In genomic region chr21:25191141-25191540, GRCh38 we compare ENCODE assay signal across 16 cellular contexts.
DNase-seq lines count a peak whose midpoint lies in the region; ATAC-seq, FAIRE-seq and TF ChIP-seq lines count a peak whose summit lies in the region.
"Had no signal": no experiment of that assay in that cellular context is flagged by ENCODE, and none has a peak within 500 bp of the region (broad histone marks: within the 10 kb centered on the region; RNA-seq: fewer than 3 reads in every experiment).

No MANE protein-coding gene starts in this region.

- SMC1A ChIA-PET in GM12878 (lab: Charles Lee; ENCODE audit: uncharacterized antibody, unreplicated experiment): interaction anchor here (1.8 to 3.8 kb wide), 3 partner anchors 11 to 107 kb away, joined by 7 to 21 read pairs (median 7); no protein-coding TSS in a partner anchor

- FAIRE-seq in GM12878 (lab: Jason Lieb, UNC): peak; percentile 82

- H3K4me1 ChIP-seq in GM12878 (ENCODE audit: control insufficient read depth, insufficient read depth, low read length) (peaks cover 23% of the 10 kb centered on the region; the same call in 1 of the 2 replicates), spleen (peaks cover 0 to 13% (median 0%) of the 10 kb centered on the region in 6 donors)
- H3K4me1 ChIP-seq: left lung, right lobe of liver had no signal

- H3K9me3 ChIP-seq in GM12878 (replicated peaks; ENCODE audit: control insufficient read depth, insufficient read depth, low read length): no peaks in the 10 kb centered on the region; the same call in 1 of the 3 replicates
- peaks cover 0 to 7% (median 0%) of the 10 kb centered on the region in 8 donors for H3K9me3 ChIP-seq in spleen
- H3K9me3 ChIP-seq: left lung, right lobe of liver had no signal

- no peaks in the 10 kb centered on the region for H3K4me1 Mint-ChIP-seq in Calu3 (ENCODE audit: low read depth, unreplicated experiment)
- H3K4me1 Mint-ChIP-seq: activated naive CD4-positive, alpha-beta T cell treated with anti-CD3 and anti-CD28 coated beads, Interleukin-2, amount 50 U/mL, for 24 hours; CD14-positive monocyte; GM23338; natural killer cell had no signal

- peak in 1 of 2 experiments; percentile 31; a peak in 1 of 4 replicates for TF ChIP-seq EP300 in GM12878 (IDR thresholded peaks at IDR 0.05; ENCODE audit: borderline replicate concordance in 1 of 2, control insufficient read depth in 1 of 2, low read depth in 2 of 2, low read length in 2 of 2)

- no peaks in the 10 kb centered on the region for H3K36me3 Mint-ChIP-seq in Calu3 (ENCODE audit: insufficient read depth, unreplicated experiment)
- H3K36me3 Mint-ChIP-seq: activated naive CD4-positive, alpha-beta T cell treated with anti-CD3 and anti-CD28 coated beads, Interleukin-2, amount 50 U/mL, for 24 hours; CD14-positive monocyte; natural killer cell had no signal

- H3K4me2 ChIP-seq in GM12878 (ENCODE audit: control insufficient read depth, insufficient read depth): no peak overlapping the region; the same call in 1 of the 2 replicates
- H3K4me2 ChIP-seq: GM23338 had no signal

- DNase-seq in GM12878 (ENCODE audit: low read depth, low spot score) (peak; percentile 65), NCI-H748 (lab: John Stamatoyannopoulos, UW; ENCODE audit: unreplicated experiment) (no peak), Calu3 (no peak), KG1 (lab: John Stamatoyannopoulos, UW) (no peak), spleen (no peak)
- DNase-seq: heart left ventricle, left lung, natural killer cell, NCI-H345, right lobe of liver had no signal

- H3K27ac Mint-ChIP-seq in Calu3 (ENCODE audit: unreplicated experiment): no peak overlapping the region
- H3K27ac Mint-ChIP-seq: activated naive CD4-positive, alpha-beta T cell treated with anti-CD3 and anti-CD28 coated beads, Interleukin-2, amount 50 U/mL, for 24 hours; CD14-positive monocyte; GM23338; natural killer cell had no signal

- BruUV-seq in GM12878 (replicated peaks; lab: Mats Ljungman, UMichigan) (no TSS peak), Calu3 (replicated peaks; lab: Mats Ljungman, UMichigan) (no TSS peak)

- no peaks in the 10 kb centered on the region for H4K20me1 ChIP-seq in GM12878 (ENCODE audit: control insufficient read depth, insufficient read depth)

- no peak overlapping the region for H3K27ac ChIP-seq in GM12878 (ENCODE audit: control insufficient read depth, insufficient read depth)
- no peak overlapping the region for H3K27ac ChIP-seq in spleen
- H3K27ac ChIP-seq: heart left ventricle, left lung, right lobe of liver had no signal

- H3K4me3 ChIP-seq in GM12878 (no peak overlapping the region), spleen (no peak overlapping the region)
- H3K4me3 ChIP-seq: GM23338, heart left ventricle, left lung, right lobe of liver had no signal

- TF ChIP-seq RAD21 in GM12878 (IDR thresholded peaks at IDR 0.05; ENCODE audit: insufficient read depth, low read depth, low read length): no peak

- no peak for TF ChIP-seq POLR2A in GM12878 (IDR thresholded peaks at IDR 0.05; ENCODE audit: low read depth, low read length)
- TF ChIP-seq POLR2A in spleen (IDR thresholded peaks at IDR 0.05): no peak

- no peaks in the 10 kb centered on the region for H3K79me2 ChIP-seq in GM12878 (ENCODE audit: control insufficient read depth, insufficient read depth, low read length)

- ATAC-seq in GM18520 (IDR thresholded peaks at IDR 0.05; ENCODE audit: unreplicated experiment): peak; percentile 39
- ATAC-seq in GM21528 (IDR thresholded peaks at IDR 0.05; ENCODE audit: low FRiP score, unreplicated experiment): peak; percentile 49
- ATAC-seq in HG03060 (IDR thresholded peaks at IDR 0.05; ENCODE audit: low read depth, unreplicated experiment): peak; percentile 30
- peak; percentile 72 for ATAC-seq in GM12878
- ATAC-seq: GM23338, heart left ventricle, left lung, natural killer cell, right lobe of liver had no signal

- H3K36me3 ChIP-seq in GM12878 (ENCODE audit: control insufficient read depth in 2 of 2, insufficient read depth in 2 of 2, low read length in 1 of 2) (no peaks in the 10 kb centered on the region), spleen (no peaks in the 10 kb centered on the region)
- H3K36me3 ChIP-seq: heart left ventricle, left lung, right lobe of liver had no signal

- no peak overlapping the region for H3K9ac ChIP-seq in GM12878 (ENCODE audit: control insufficient read depth, insufficient read depth, low read length)

- H2AFZ ChIP-seq in GM12878 (ENCODE audit: control insufficient read depth, low read depth, low read length): no peak overlapping the region
- H2AFZ ChIP-seq: GM23338 had no signal

- H3K27me3 ChIP-seq in GM12878 (replicated peaks in 1 of 2; ENCODE audit: control insufficient read depth in 2 of 2, insufficient read depth in 2 of 2, low read length in 1 of 2): no peaks in the 10 kb centered on the region
- H3K27me3 ChIP-seq in spleen (replicated peaks in 1 of 7): no peaks in the 10 kb centered on the region
- H3K27me3 ChIP-seq: heart left ventricle, left lung, right lobe of liver had no signal

- intact Hi-C loops in GM12878 (cut with micrococcal nuclease; ENCODE audit: unreplicated experiment): loop anchor here (2.0 kb wide), 1 partner anchor 108 kb away; no protein-coding TSS in a partner anchor
- intact Hi-C loops in Calu3 (cut with micrococcal nuclease; ENCODE audit: unreplicated experiment): no loop called here
- intact Hi-C loops in spleen (cut with DNase I; ENCODE audit: low total_unique reads): no loop called here

- RAD21 ChIA-PET in GM12878 (lab: Charles Lee; ENCODE audit: unreplicated experiment): no interaction called here

- TF ChIP-seq CTCF in GM12878 (IDR thresholded peaks at IDR 0.05 in 2 of 3, conservative IDR thresholded peaks at IDR 0.05 in 1 of 3; ENCODE audit: control insufficient read depth in 2 of 3, extremely low read depth in 1 of 3, insufficient read depth in 1 of 3, low read depth in 3 of 3, low read length in 3 of 3) (no peak), Calu3 (IDR thresholded peaks at IDR 0.05; ENCODE audit: unreplicated experiment) (no peak), spleen (IDR thresholded peaks at IDR 0.05 in 8 of 11, conservative IDR thresholded peaks at IDR 0.05 in 3 of 11) (no peak)

- in situ Hi-C loops in GM12878 (cut with MboI): no loop called here

- H3K27me3 Mint-ChIP-seq in Calu3 (ENCODE audit: unreplicated experiment): no peaks in the 10 kb centered on the region
- H3K27me3 Mint-ChIP-seq: activated naive CD4-positive, alpha-beta T cell treated with anti-CD3 and anti-CD28 coated beads, Interleukin-2, amount 50 U/mL, for 24 hours had no signal

- POLR2A ChIA-PET in GM12878 (lab: Charles Lee): no interaction called here

- H3K9me3 Mint-ChIP-seq in Calu3 (ENCODE audit: low read depth, unreplicated experiment): peaks cover 7% of the 10 kb centered on the region

- CTCF ChIA-PET in GM12878 (lab: Yijun Ruan, JAX) (interaction anchor here (0.6 to 3.3 kb wide), 4 partner anchors 8 to 861 kb away, joined by 3 to 14 read pairs (median 3); no protein-coding TSS in a partner anchor), Calu3 (lab: Charles Lee) (no interaction called here)

- H3K4me3 Mint-ChIP-seq in Calu3 (ENCODE audit: low read depth, unreplicated experiment): no peak overlapping the region
- H3K4me3 Mint-ChIP-seq: activated naive CD4-positive, alpha-beta T cell treated with anti-CD3 and anti-CD28 coated beads, Interleukin-2, amount 50 U/mL, for 24 hours; CD14-positive monocyte; GM23338; natural killer cell had no signal

TF ChIP-seq in GM12878, 131 proteins besides CTCF, POLR2A, EP300 and RAD21 (continues in another document):
- TF ChIP-seq SP1 (IDR thresholded peaks at IDR 0.05; ENCODE audit: low read depth, low read length) (no peak), PML (IDR thresholded peaks at IDR 0.05; ENCODE audit: low read length) (no peak), ZBTB40 (IDR thresholded peaks at IDR 0.05; ENCODE audit: borderline replicate concordance) (no peak), IRF5 (IDR thresholded peaks at IDR 0.05; ENCODE audit: borderline replicate concordance) (no peak), SIN3A (IDR thresholded peaks at IDR 0.05; ENCODE audit: low read depth, low read length) (no peak), MYB (IDR thresholded peaks at IDR 0.05; ENCODE audit: borderline replicate concordance, low read depth, low read length) (no peak), POLR2AphosphoS2 (IDR thresholded peaks at IDR 0.05; ENCODE audit: low read depth, low read length) (no peak)
